ENCODE assay signal across 1 cellular context in the genomic region with DNA sequence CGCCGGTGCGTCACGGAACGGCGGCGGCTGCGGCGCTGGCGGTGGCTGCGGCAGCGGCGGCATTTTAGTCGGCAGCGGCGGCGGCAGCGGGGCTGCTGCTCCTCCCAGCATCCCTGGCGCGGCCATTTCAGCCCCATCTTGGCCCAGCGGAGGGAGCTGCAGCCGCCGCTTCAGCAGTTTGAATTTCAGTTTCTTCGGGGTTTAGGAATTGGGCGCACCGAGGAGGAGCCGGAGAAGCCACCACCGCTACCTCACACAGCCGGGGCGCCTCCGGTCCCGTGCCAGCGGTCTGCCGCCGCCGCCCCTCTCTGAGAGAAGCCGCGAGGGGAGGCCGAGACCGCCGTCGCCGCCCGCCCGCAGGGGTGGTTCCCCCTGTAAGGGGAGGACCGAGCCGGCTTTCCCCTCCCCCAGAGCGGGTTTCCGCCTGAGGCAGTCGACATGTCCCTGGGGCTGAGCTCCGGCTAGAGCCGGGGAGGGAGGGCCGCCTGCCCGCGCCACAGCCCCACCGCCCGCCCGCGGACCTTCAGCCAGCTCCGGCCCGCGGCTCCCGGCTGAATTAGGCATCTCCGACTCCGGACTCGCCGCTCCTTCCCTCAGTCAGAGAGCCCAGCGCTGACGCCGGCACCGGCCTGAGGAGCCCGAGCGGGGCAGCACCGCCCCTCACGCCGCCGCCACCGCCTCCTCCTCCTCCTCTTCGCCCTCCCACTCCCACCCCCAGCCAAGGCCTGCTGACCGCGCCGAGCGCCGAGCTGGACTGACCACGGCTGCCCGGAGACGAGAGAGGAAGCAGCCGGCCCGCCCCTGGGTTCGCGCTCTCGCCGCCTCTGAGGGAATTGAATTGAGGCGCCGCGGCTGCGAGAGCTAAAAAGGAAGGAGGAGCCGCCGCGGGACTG.
TF ChIP-seq lines count a peak whose summit lies in the region.

A gene (plus strand): TSS at position 67 of the 893 bp plus-strand sequence. CDS start 1,053 bp downstream, outside the sequence.

TF ChIP-seq in WTC11, 78 proteins besides CTCF, POLR2A, EP300 and RAD21 (continued from another document and continues in another):
- TF ChIP-seq, protein P1, sequence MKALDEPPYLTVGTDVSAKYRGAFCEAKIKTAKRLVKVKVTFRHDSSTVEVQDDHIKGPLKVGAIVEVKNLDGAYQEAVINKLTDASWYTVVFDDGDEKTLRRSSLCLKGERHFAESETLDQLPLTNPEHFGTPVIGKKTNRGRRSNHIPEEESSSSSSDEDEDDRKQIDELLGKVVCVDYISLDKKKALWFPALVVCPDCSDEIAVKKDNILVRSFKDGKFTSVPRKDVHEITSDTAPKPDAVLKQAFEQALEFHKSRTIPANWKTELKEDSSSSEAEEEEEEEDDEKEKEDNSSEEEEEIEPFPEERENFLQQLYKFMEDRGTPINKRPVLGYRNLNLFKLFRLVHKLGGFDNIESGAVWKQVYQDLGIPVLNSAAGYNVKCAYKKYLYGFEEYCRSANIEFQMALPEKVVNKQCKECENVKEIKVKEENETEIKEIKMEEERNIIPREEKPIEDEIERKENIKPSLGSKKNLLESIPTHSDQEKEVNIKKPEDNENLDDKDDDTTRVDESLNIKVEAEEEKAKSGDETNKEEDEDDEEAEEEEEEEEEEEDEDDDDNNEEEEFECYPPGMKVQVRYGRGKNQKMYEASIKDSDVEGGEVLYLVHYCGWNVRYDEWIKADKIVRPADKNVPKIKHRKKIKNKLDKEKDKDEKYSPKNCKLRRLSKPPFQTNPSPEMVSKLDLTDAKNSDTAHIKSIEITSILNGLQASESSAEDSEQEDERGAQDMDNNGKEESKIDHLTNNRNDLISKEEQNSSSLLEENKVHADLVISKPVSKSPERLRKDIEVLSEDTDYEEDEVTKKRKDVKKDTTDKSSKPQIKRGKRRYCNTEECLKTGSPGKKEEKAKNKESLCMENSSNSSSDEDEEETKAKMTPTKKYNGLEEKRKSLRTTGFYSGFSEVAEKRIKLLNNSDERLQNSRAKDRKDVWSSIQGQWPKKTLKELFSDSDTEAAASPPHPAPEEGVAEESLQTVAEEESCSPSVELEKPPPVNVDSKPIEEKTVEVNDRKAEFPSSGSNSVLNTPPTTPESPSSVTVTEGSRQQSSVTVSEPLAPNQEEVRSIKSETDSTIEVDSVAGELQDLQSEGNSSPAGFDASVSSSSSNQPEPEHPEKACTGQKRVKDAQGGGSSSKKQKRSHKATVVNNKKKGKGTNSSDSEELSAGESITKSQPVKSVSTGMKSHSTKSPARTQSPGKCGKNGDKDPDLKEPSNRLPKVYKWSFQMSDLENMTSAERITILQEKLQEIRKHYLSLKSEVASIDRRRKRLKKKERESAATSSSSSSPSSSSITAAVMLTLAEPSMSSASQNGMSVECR (CRISPR knock-in tag; IDR thresholded peaks at IDR 0.05; ENCODE audit: borderline replicate concordance): peak; percentile 46; the same call in 1 of the 2 replicates
- TF ChIP-seq NFATC4 (CRISPR knock-in tag; IDR thresholded peaks at IDR 0.05) (no peak), NR2C2 (CRISPR knock-in tag; IDR thresholded peaks at IDR 0.05) (0 out of 2 replicates have a peak, but pooled peaks have one; percentile 11), ZNF317 (CRISPR knock-in tag; IDR thresholded peaks at IDR 0.05; ENCODE audit: borderline replicate concordance, low read depth) (0 out of 2 replicates have a peak, but pooled peaks have one; percentile 31), TEAD1 (CRISPR knock-in tag; IDR thresholded peaks at IDR 0.05) (peak; percentile 44; the same call in 1 of the 2 replicates), SP1 (CRISPR knock-in tag; conservative IDR thresholded peaks at IDR 0.05) (peak; percentile 82), ETV6 (CRISPR knock-in tag; IDR thresholded peaks at IDR 0.05) (0 out of 2 replicates have a peak, but pooled peaks have one; percentile 13), ATF1 (CRISPR knock-in tag; IDR thresholded peaks at IDR 0.05) (no peak), MXD4 (CRISPR knock-in tag; IDR thresholded peaks at IDR 0.05; ENCODE audit: borderline replicate concordance) (no peak), TEAD4 (CRISPR knock-in tag; IDR thresholded peaks at IDR 0.05) (no peak), OVOL2 (CRISPR knock-in tag; IDR thresholded peaks at IDR 0.05; ENCODE audit: borderline replicate concordance) (0 out of 2 replicates have a peak, but pooled peaks have one; percentile 55), MYBL2 (CRISPR knock-in tag; IDR thresholded peaks at IDR 0.05) (peak; percentile 48; the same call in 1 of the 2 replicates), NR1H2 (CRISPR knock-in tag; IDR thresholded peaks at IDR 0.05) (no peak), GRHL2 (CRISPR knock-in tag; IDR thresholded peaks at IDR 0.05; ENCODE audit: insufficient replicate concordance, severe bottlenecking) (no peak), ESRRA (CRISPR knock-in tag; IDR thresholded peaks at IDR 0.05; ENCODE audit: borderline replicate concordance) (peak; percentile 52; the same call in 1 of the 2 replicates), JUN (CRISPR knock-in tag; IDR thresholded peaks at IDR 0.05) (0 out of 2 replicates have a peak, but pooled peaks have one; percentile 76), NR3C1 (CRISPR knock-in tag; conservative IDR thresholded peaks at IDR 0.05; ENCODE audit: low read depth) (no peak), GTF2I (CRISPR knock-in tag; conservative IDR thresholded peaks at IDR 0.05) (no peak), ZNF396 (CRISPR knock-in tag; IDR thresholded peaks at IDR 0.05; ENCODE audit: borderline replicate concordance) (no peak)
- TF ChIP-seq, protein P2, sequence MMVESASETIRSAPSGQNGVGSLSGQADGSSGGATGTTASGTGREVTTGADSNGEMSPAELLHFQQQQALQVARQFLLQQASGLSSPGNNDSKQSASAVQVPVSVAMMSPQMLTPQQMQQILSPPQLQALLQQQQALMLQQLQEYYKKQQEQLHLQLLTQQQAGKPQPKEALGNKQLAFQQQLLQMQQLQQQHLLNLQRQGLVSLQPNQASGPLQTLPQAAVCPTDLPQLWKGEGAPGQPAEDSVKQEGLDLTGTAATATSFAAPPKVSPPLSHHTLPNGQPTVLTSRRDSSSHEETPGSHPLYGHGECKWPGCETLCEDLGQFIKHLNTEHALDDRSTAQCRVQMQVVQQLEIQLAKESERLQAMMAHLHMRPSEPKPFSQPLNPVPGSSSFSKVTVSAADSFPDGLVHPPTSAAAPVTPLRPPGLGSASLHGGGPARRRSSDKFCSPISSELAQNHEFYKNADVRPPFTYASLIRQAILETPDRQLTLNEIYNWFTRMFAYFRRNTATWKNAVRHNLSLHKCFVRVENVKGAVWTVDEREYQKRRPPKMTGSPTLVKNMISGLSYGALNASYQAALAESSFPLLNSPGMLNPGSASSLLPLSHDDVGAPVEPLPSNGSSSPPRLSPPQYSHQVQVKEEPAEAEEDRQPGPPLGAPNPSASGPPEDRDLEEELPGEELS (CRISPR knock-in tag; IDR thresholded peaks at IDR 0.05): peak; percentile 72
- TF ChIP-seq, protein P3, sequence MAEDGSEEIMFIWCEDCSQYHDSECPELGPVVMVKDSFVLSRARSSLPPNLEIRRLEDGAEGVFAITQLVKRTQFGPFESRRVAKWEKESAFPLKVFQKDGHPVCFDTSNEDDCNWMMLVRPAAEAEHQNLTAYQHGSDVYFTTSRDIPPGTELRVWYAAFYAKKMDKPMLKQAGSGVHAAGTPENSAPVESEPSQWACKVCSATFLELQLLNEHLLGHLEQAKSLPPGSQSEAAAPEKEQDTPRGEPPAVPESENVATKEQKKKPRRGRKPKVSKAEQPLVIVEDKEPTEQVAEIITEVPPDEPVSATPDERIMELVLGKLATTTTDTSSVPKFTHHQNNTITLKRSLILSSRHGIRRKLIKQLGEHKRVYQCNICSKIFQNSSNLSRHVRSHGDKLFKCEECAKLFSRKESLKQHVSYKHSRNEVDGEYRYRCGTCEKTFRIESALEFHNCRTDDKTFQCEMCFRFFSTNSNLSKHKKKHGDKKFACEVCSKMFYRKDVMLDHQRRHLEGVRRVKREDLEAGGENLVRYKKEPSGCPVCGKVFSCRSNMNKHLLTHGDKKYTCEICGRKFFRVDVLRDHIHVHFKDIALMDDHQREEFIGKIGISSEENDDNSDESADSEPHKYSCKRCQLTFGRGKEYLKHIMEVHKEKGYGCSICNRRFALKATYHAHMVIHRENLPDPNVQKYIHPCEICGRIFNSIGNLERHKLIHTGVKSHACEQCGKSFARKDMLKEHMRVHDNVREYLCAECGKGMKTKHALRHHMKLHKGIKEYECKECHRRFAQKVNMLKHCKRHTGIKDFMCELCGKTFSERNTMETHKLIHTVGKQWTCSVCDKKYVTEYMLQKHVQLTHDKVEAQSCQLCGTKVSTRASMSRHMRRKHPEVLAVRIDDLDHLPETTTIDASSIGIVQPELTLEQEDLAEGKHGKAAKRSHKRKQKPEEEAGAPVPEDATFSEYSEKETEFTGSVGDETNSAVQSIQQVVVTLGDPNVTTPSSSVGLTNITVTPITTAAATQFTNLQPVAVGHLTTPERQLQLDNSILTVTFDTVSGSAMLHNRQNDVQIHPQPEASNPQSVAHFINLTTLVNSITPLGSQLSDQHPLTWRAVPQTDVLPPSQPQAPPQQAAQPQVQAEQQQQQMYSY (CRISPR knock-in tag; IDR thresholded peaks at IDR 0.05): no peak
- TF ChIP-seq, protein P4, sequence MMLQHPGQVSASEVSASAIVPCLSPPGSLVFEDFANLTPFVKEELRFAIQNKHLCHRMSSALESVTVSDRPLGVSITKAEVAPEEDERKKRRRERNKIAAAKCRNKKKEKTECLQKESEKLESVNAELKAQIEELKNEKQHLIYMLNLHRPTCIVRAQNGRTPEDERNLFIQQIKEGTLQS (CRISPR knock-in tag; conservative IDR thresholded peaks at IDR 0.05): no peak
- TF ChIP-seq, protein P5, sequence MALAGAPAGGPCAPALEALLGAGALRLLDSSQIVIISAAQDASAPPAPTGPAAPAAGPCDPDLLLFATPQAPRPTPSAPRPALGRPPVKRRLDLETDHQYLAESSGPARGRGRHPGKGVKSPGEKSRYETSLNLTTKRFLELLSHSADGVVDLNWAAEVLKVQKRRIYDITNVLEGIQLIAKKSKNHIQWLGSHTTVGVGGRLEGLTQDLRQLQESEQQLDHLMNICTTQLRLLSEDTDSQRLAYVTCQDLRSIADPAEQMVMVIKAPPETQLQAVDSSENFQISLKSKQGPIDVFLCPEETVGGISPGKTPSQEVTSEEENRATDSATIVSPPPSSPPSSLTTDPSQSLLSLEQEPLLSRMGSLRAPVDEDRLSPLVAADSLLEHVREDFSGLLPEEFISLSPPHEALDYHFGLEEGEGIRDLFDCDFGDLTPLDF (CRISPR knock-in tag; IDR thresholded peaks at IDR 0.05): no peak
- TF ChIP-seq, protein P6, sequence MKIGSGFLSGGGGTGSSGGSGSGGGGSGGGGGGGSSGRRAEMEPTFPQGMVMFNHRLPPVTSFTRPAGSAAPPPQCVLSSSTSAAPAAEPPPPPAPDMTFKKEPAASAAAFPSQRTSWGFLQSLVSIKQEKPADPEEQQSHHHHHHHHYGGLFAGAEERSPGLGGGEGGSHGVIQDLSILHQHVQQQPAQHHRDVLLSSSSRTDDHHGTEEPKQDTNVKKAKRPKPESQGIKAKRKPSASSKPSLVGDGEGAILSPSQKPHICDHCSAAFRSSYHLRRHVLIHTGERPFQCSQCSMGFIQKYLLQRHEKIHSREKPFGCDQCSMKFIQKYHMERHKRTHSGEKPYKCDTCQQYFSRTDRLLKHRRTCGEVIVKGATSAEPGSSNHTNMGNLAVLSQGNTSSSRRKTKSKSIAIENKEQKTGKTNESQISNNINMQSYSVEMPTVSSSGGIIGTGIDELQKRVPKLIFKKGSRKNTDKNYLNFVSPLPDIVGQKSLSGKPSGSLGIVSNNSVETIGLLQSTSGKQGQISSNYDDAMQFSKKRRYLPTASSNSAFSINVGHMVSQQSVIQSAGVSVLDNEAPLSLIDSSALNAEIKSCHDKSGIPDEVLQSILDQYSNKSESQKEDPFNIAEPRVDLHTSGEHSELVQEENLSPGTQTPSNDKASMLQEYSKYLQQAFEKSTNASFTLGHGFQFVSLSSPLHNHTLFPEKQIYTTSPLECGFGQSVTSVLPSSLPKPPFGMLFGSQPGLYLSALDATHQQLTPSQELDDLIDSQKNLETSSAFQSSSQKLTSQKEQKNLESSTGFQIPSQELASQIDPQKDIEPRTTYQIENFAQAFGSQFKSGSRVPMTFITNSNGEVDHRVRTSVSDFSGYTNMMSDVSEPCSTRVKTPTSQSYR (CRISPR knock-in tag; IDR thresholded peaks at IDR 0.05): peak; percentile 65; the same call in 1 of the 2 replicates
- TF ChIP-seq, protein P7, sequence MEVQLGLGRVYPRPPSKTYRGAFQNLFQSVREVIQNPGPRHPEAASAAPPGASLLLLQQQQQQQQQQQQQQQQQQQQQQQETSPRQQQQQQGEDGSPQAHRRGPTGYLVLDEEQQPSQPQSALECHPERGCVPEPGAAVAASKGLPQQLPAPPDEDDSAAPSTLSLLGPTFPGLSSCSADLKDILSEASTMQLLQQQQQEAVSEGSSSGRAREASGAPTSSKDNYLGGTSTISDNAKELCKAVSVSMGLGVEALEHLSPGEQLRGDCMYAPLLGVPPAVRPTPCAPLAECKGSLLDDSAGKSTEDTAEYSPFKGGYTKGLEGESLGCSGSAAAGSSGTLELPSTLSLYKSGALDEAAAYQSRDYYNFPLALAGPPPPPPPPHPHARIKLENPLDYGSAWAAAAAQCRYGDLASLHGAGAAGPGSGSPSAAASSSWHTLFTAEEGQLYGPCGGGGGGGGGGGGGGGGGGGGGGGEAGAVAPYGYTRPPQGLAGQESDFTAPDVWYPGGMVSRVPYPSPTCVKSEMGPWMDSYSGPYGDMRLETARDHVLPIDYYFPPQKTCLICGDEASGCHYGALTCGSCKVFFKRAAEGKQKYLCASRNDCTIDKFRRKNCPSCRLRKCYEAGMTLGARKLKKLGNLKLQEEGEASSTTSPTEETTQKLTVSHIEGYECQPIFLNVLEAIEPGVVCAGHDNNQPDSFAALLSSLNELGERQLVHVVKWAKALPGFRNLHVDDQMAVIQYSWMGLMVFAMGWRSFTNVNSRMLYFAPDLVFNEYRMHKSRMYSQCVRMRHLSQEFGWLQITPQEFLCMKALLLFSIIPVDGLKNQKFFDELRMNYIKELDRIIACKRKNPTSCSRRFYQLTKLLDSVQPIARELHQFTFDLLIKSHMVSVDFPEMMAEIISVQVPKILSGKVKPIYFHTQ (CRISPR knock-in tag; IDR thresholded peaks at IDR 0.05): no peak
- TF ChIP-seq, protein P8, sequence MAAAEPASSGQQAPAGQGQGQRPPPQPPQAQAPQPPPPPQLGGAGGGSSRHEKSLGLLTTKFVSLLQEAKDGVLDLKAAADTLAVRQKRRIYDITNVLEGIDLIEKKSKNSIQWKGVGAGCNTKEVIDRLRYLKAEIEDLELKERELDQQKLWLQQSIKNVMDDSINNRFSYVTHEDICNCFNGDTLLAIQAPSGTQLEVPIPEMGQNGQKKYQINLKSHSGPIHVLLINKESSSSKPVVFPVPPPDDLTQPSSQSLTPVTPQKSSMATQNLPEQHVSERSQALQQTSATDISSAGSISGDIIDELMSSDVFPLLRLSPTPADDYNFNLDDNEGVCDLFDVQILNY (CRISPR knock-in tag; IDR thresholded peaks at IDR 0.05): no peak; the same call in 1 of the 2 replicates
- TF ChIP-seq, protein P9, sequence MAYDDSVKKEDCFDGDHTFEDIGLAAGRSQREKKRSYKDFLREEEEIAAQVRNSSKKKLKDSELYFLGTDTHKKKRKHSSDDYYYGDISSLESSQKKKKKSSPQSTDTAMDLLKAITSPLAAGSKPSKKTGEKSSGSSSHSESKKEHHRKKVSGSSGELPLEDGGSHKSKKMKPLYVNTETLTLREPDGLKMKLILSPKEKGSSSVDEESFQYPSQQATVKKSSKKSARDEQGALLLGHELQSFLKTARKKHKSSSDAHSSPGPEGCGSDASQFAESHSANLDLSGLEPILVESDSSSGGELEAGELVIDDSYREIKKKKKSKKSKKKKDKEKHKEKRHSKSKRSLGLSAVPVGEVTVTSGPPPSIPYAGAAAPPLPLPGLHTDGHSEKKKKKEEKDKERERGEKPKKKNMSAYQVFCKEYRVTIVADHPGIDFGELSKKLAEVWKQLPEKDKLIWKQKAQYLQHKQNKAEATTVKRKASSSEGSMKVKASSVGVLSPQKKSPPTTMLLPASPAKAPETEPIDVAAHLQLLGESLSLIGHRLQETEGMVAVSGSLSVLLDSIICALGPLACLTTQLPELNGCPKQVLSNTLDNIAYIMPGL (CRISPR knock-in tag; IDR thresholded peaks at IDR 0.05): peak; percentile 64; the same call in 1 of the 2 replicates
